13 cellular contexts compared by ENCODE assay signal in genomic region chr7:74028321-74028812, GRCh38. TPM values are rescaled to one million over a fixed set of nuclear protein-coding genes. Genes with fewer than 3 reads are reported as not detected.
DNase-seq lines count a peak whose midpoint lies in the region; ATAC-seq and TF ChIP-seq lines count a peak whose summit lies in the region.
"Had no signal": no experiment of that assay in that cellular context is flagged by ENCODE, and none has a peak within 500 bp of the region (broad histone marks: within the 10 kb centered on the region; RNA-seq: fewer than 3 reads in every experiment).

No MANE protein-coding gene starts in this region.

- intact Hi-C loops in ascending aorta (cut with DNase I) (loop anchor here (5.0 kb wide), 1 partner anchor 34 kb away; no protein-coding TSS in a partner anchor), left lung (cut with DNase I) (loop anchor here in 1 of 2 donors (5.0 kb wide), 1 partner anchor 161 kb away; no protein-coding TSS in a partner anchor), sigmoid colon (cut with DNase I) (loop anchor here (5.0 kb wide), 1 partner anchor 141 kb away; no protein-coding TSS in a partner anchor)

- H3K4me3 ChIP-seq in AG04450 (ENCODE audit: low read depth, low read length) (peak overlapping the region; percentile 17), ascending aorta (peak overlapping the region; percentile 75 to 83), left lung (peak overlapping the region; percentile 32 to 43), sigmoid colon (peak overlapping the region; percentile 53 to 74 (median 62)), WERI-Rb-1 (ENCODE audit: low read depth, low read length) (no peak overlapping the region)
- H3K4me3 ChIP-seq: PC-9 had no signal

- CTCF ChIA-PET in AG04450 (lab: Charles Lee), result interaction anchor here (2.9 kb wide), 1 partner anchor 164 kb away, joined by 38 read pairs; no protein-coding TSS in a partner anchor

- H3K4me1 ChIP-seq in ascending aorta, result peaks cover 19 to 56% of the 10 kb centered on the region in 2 donors
- H3K4me1 ChIP-seq in left lung, result peaks cover 20 to 39% of the 10 kb centered on the region in 2 donors
- H3K4me1 ChIP-seq in sigmoid colon, result peaks cover 0 to 87% (median 81%) of the 10 kb centered on the region in 4 donors
- H3K4me1 ChIP-seq: parathyroid adenoma had no signal

- H3K9me3 ChIP-seq in AG04450 (ENCODE audit: control insufficient read depth, insufficient read depth, low read length) (no peaks in the 10 kb centered on the region; the same call in 1 of the 2 replicates), ascending aorta (no peaks in the 10 kb centered on the region), left lung (no peaks in the 10 kb centered on the region), sigmoid colon (no peaks in the 10 kb centered on the region), WERI-Rb-1 (ENCODE audit: severe bottlenecking) (no peaks in the 10 kb centered on the region)

- no peak for ATAC-seq in left lung
- ATAC-seq in HG03045 (IDR thresholded peaks at IDR 0.05; ENCODE audit: unreplicated experiment), result no peak
- ATAC-seq in GM18517 (IDR thresholded peaks at IDR 0.05; ENCODE audit: unreplicated experiment), result no peak

- no peak for TF ChIP-seq POLR2A in sigmoid colon (IDR thresholded peaks at IDR 0.05)

- H3K36me3 ChIP-seq in ascending aorta (peaks cover 13 to 15% of the 10 kb centered on the region in 2 donors), left lung (no peaks in the 10 kb centered on the region), sigmoid colon (no peaks in the 10 kb centered on the region), WERI-Rb-1 (no peaks in the 10 kb centered on the region)
- H3K36me3 ChIP-seq: brain microvascular endothelial cell had no signal

- H3K27ac ChIP-seq in AG04450 (ENCODE audit: low read depth, low read length) (no peak overlapping the region), ascending aorta (peak overlapping the region; percentile 93 to 98), left lung (peak overlapping the region; percentile 50 to 73), sigmoid colon (peak overlapping the region; percentile 90 to 96 (median 90)), WERI-Rb-1 (no peak overlapping the region)
- H3K27ac ChIP-seq: brain microvascular endothelial cell, parathyroid adenoma, PC-9 had no signal

- peaks cover 15% of the 10 kb centered on the region for H3K27me3 ChIP-seq in AG04450 (ENCODE audit: control insufficient read depth, insufficient read depth, low read length)
- H3K27me3 ChIP-seq in ascending aorta, result no peaks in the 10 kb centered on the region
- peaks cover 0 to 78% of the 10 kb centered on the region in 2 donors for H3K27me3 ChIP-seq in left lung
- no peaks in the 10 kb centered on the region for H3K27me3 ChIP-seq in sigmoid colon
- no peaks in the 10 kb centered on the region for H3K27me3 ChIP-seq in WERI-Rb-1 (ENCODE audit: insufficient read depth, low read depth, severe bottlenecking)

- TF ChIP-seq CTCF in AG04450 (IDR thresholded peaks at IDR 0.05; ENCODE audit: low read depth, low read length), result no peak
- TF ChIP-seq CTCF in ascending aorta (IDR thresholded peaks at IDR 0.05), result no peak
- no peak for TF ChIP-seq CTCF in left lung (IDR thresholded peaks at IDR 0.05)
- no peak for TF ChIP-seq CTCF in sigmoid colon (IDR thresholded peaks at IDR 0.05)
- TF ChIP-seq CTCF in WERI-Rb-1 (IDR thresholded peaks at IDR 0.05; ENCODE audit: low read depth, low read length), result no peak

- DNase-seq in AG04450 (ENCODE audit: low read depth, low spot score) (no peak), ascending aorta (ENCODE audit: low spot score in 2 of 2) (no peak), left lung (peak in 1 of 2 donors; percentile 78), sigmoid colon (no peak), WERI-Rb-1 (no peak), NCI-H226 (no peak)
- DNase-seq: activated T-cell treated with anti-CD3 and anti-CD28 coated beads for 4 hours, brain microvascular endothelial cell, erythroblast, PC-9 had no signal

- WGBS in sigmoid colon, 2 donors, result 34 to 68% methylated on average over 13 of the region's 13 CpGs

- POLR2A ChIA-PET in AG04450 (lab: Yijun Ruan, JAX), result no interaction called here

- no peak for TF ChIP-seq EP300 in sigmoid colon (IDR thresholded peaks at IDR 0.05)

RNA-seq across cellular contexts. Expression of gene ELN, which starts 0.4 kb away (rescaled TPM):
- 2.1 and 2.8 TPM in 2 replicates for polyA plus RNA-seq in AG04450 (2011; rRNA removed)
- 1.4 and 2.3 TPM in 2 replicates for polyA minus RNA-seq in AG04450 (2011; rRNA and poly(A)+ RNA removed)
- total RNA-seq in ascending aorta, result 395 TPM
- 100 to 1,000 TPM; 202 to 673 TPM for total RNA-seq in left lung
- total RNA-seq in sigmoid colon, result 100 to 1,000 TPM in 1 of 4 donors, 10 to 100 TPM in 3; 13.3 to 174 (median 36.4) TPM
- polyA plus RNA-seq in sigmoid colon, result 10 to 100 TPM in 1 of 3 donors, 1 to 10 TPM in 2; 2.5 to 41.2 (median 6.6) TPM

RNA-seq across cellular contexts. Expression of gene LIMK1, which starts 55.2 kb away (rescaled TPM):
- 33.0 and 52.8 TPM in 2 replicates for polyA plus RNA-seq in AG04450 (2011; rRNA removed)
- polyA minus RNA-seq in AG04450 (2011; rRNA and poly(A)+ RNA removed), result 62.0 and 83.4 TPM in 2 replicates
- 30.0 TPM for total RNA-seq in ascending aorta
- total RNA-seq in left lung, result 10 to 100 TPM; 40.8 to 47.2 TPM
- 10 to 100 TPM in 1 of 4 donors, 1 to 10 TPM in 3; 4.6 to 15.0 (median 6.5) TPM for total RNA-seq in sigmoid colon
- 10 to 100 TPM in 1 of 3 donors, 1 to 10 TPM in 2; 9.6 to 16.3 (median 9.7) TPM for polyA plus RNA-seq in sigmoid colon

Comparison
In these comparisons a context has a peak if more than half of its experiments do, and no peak if none do; other contexts are left out.
1. H3K27ac ChIP-seq: peak in ascending aorta (2 of 2), left lung (2 of 2) and sigmoid colon (4 of 4); none in AG04450 (single experiment) and WERI-Rb-1 (single experiment).